9 cellular contexts compared by ENCODE assay signal in the genomic region with DNA sequence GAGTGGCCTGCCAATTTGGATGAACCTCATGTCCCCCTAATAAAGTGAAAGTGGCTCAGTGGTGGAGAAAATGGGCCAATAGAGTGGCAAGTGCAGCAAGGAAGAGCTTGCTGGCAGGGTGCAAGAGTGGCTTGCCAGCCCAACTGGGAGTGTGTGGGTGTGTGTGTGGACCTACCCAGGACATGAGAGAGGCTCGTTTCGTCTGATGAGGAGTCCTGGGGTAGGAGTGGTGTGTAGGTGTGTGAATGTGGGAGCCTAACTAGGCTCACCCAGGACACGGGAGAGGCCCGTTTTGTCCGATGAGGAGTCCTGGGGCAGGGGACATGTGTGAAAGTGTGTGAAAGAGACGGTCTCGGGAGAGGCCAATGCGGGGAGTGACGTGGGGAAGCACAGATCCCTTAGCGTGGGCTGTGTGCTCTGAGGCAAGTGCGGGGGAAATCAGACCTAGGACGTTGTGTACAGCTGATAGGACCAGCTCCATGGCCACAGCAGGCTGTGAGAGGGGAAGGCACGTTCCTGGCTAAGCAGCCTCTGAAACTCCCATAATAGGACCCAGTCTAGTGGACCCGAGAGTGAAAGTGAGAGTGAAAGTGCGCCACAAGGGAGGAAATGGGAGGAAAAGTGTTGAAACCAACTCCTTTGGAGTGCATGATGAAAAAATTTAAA. TPM values are rescaled to one million over a fixed set of nuclear protein-coding genes. Genes with fewer than 3 reads are reported as not detected.
DNase-seq lines count a peak whose midpoint lies in the region; ATAC-seq, FAIRE-seq and TF ChIP-seq lines count a peak whose summit lies in the region.
"Had no signal": no experiment of that assay in that cellular context is flagged by ENCODE, and none has a peak within 500 bp of the region (broad histone marks: within the 10 kb centered on the region; RNA-seq: fewer than 3 reads in every experiment).

No MANE protein-coding gene starts in this region.

- TF ChIP-seq RAD21 in HepG2 (CRISPR knock-in tag; IDR thresholded peaks at IDR 0.05) = no peak

- FAIRE-seq in HepG2 (lab: Jason Lieb, UNC) = peak; percentile 21
- FAIRE-seq: islet of Langerhans had no signal

- H4K20me1 ChIP-seq in HepG2 (ENCODE audit: insufficient read depth, low read length) = no peaks in the 10 kb centered on the region

- no peaks in the 10 kb centered on the region for H3K9me3 Mint-ChIP-seq in activated CD8-positive, alpha-beta memory T cell treated with anti-CD3 and anti-CD28 coated beads, Interleukin-2, amount 10 ng/mL, durations not matched to agents 7 days and 5 days (ENCODE audit: low read depth)

- H3K9me3 ChIP-seq in adipocyte (ENCODE audit: control insufficient read depth, low read length) (no peaks in the 10 kb centered on the region), HepG2 (ENCODE audit: low read length) (no peaks in the 10 kb centered on the region), tibial nerve (no peaks in the 10 kb centered on the region)

- POLR2A ChIA-PET in HepG2 (lab: Yijun Ruan, JAX) = no interaction called here

- peaks cover 35% of the 10 kb centered on the region for H3K27me3 Mint-ChIP-seq in activated CD8-positive, alpha-beta memory T cell treated with anti-CD3 and anti-CD28 coated beads, Interleukin-2, amount 10 ng/mL, durations not matched to agents 7 days and 5 days

- peaks cover 13% of the 10 kb centered on the region for H3K4me1 Mint-ChIP-seq in activated CD8-positive, alpha-beta memory T cell treated with anti-CD3 and anti-CD28 coated beads, Interleukin-2, amount 10 ng/mL, durations not matched to agents 7 days and 5 days

- TF ChIP-seq POLR2A in HepG2 (IDR thresholded peaks at IDR 0.05; ENCODE audit: insufficient read depth in 1 of 2, low read depth in 2 of 2, low read length in 2 of 2) = no peak
- no peak for TF ChIP-seq POLR2A in tibial nerve (IDR thresholded peaks at IDR 0.05)

- no peak overlapping the region for H2AFZ ChIP-seq in HepG2 (ENCODE audit: low read length)

- H3K27ac Mint-ChIP-seq in activated CD8-positive, alpha-beta memory T cell treated with anti-CD3 and anti-CD28 coated beads, Interleukin-2, amount 10 ng/mL, durations not matched to agents 7 days and 5 days = peak overlapping the region; percentile 56

- CTCF ChIA-PET in activated CD8-positive, alpha-beta memory T cell treated with anti-CD3 and anti-CD28 coated beads, Interleukin-2, amount 10 ng/mL, durations not matched to agents 7 days and 5 days (lab: Charles Lee) = no interaction called here
- CTCF ChIA-PET in HepG2 (lab: Yijun Ruan, JAX; ENCODE audit: low intra/inter-chr PET ratio, low total read pairs) = no interaction called here

- no peaks in the 10 kb centered on the region for H3K36me3 Mint-ChIP-seq in activated CD8-positive, alpha-beta memory T cell treated with anti-CD3 and anti-CD28 coated beads, Interleukin-2, amount 10 ng/mL, durations not matched to agents 7 days and 5 days

- 50% methylated on average over 15 of the region's 15 CpGs for WGBS in HepG2 (ENCODE audit: low lambda C conversion rate)
- WGBS in tibial nerve, 2 donors = 29 to 60% methylated on average over 14 to 15 of the region's 15 CpGs

- DNase-seq in activated CD8-positive, alpha-beta memory T cell treated with anti-CD3 and anti-CD28 coated beads, Interleukin-2, amount 10 ng/mL, durations not matched to agents 7 days and 5 days = no peak
- no peak for DNase-seq in activated CD8-positive, alpha-beta memory T cell treated with anti-CD3 and anti-CD28 coated beads for 24 hours
- peak; percentile 40 for DNase-seq in adipocyte (ENCODE audit: low read depth)
- no peak for DNase-seq in HepG2 (ENCODE audit: low spot score)
- peak in 1 of 2 donors; percentile 5 for DNase-seq in tibial nerve (ENCODE audit: low spot score in 2 of 2)
- no peak for DNase-seq in HUDEP-2 (lab: John Stamatoyannopoulos, UW; ENCODE audit: unreplicated experiment in 76 of 76)
- no peak for DNase-seq in NCI-H2107 (lab: John Stamatoyannopoulos, UW)

- H3K9ac ChIP-seq in adipocyte (ENCODE audit: low read length) = peak overlapping the region; percentile 77
- no peak overlapping the region for H3K9ac ChIP-seq in HepG2 (ENCODE audit: insufficient read depth, low read depth, low read length)

- H3K27ac ChIP-seq in HepG2 (ENCODE audit: extremely low read length, insufficient read depth, low read length) = no peak overlapping the region
- peak overlapping the region; percentile 54 to 78 (median 72) for H3K27ac ChIP-seq in tibial nerve

- H3K4me1 ChIP-seq in adipocyte (ENCODE audit: control insufficient read depth, insufficient read depth, low read length) (peaks cover 12% of the 10 kb centered on the region), HepG2 (ENCODE audit: insufficient read depth, low read length) (no peaks in the 10 kb centered on the region), tibial nerve (peaks cover 0 to 5% (median 0%) of the 10 kb centered on the region in 4 donors)

- H3K4me3 Mint-ChIP-seq in activated CD8-positive, alpha-beta memory T cell treated with anti-CD3 and anti-CD28 coated beads, Interleukin-2, amount 10 ng/mL, durations not matched to agents 7 days and 5 days = peak overlapping the region; percentile 60

- TF ChIP-seq CTCF in HepG2 (CRISPR knock-in tag; IDR thresholded peaks at IDR 0.05) = no peak
- TF ChIP-seq CTCF in tibial nerve (IDR thresholded peaks at IDR 0.05) = no peak

- intact Hi-C loops in HepG2 (cut with micrococcal nuclease; ENCODE audit: unreplicated experiment) = no loop called here

- in situ Hi-C loops in HepG2 (cut with HindIII; ENCODE audit: extremely low pct_ligation_motif_present, low pct_unique_long_range_greater_than_20kb) = no loop called here

- H3K4me2 ChIP-seq in HepG2 (ENCODE audit: low read depth, low read length) = peak overlapping the region; percentile 60

- no TSS peak for BruUV-seq in HepG2 (replicated peaks; lab: Mats Ljungman, UMichigan)

- ATAC-seq in activated CD8-positive, alpha-beta memory T cell treated with anti-CD3 and anti-CD28 coated beads, Interleukin-2, amount 10 ng/mL, durations not matched to agents 7 days and 5 days = peak; percentile 20
- peak; percentile 53 for ATAC-seq in HepG2
- no peak for ATAC-seq in GM19452 (IDR thresholded peaks at IDR 0.05; ENCODE audit: unreplicated experiment)

- peaks cover 24% of the 10 kb centered on the region for H3K27me3 ChIP-seq in adipocyte (replicated peaks; ENCODE audit: control insufficient read depth, insufficient read depth, low read length)
- H3K27me3 ChIP-seq in HepG2 (ENCODE audit: control insufficient read depth in 1 of 2, insufficient read depth in 2 of 2, low read length in 2 of 2) = no peaks in the 10 kb centered on the region; a peak in 1 of 5 replicates
- H3K27me3 ChIP-seq in tibial nerve = peaks cover 0 to 4% of the 10 kb centered on the region in 2 donors

- peak overlapping the region; percentile 75 for H3K4me3 ChIP-seq in adipocyte (ENCODE audit: low read length)
- H3K4me3 ChIP-seq in HepG2 (replicated peaks in 1 of 3; ENCODE audit: insufficient read depth in 1 of 3, low read depth in 2 of 3, low read length in 3 of 3) = peak overlapping the region; percentile 7 to 33 (median 28); a peak in 4 of 6 replicates
- H3K4me3 ChIP-seq in tibial nerve = peak overlapping the region; percentile 19 to 44 (median 37)

- no peaks in the 10 kb centered on the region for H3K36me3 ChIP-seq in adipocyte (ENCODE audit: control insufficient read depth, insufficient read depth, low read length, severe bottlenecking)
- H3K36me3 ChIP-seq in HepG2 (replicated peaks in 1 of 2; ENCODE audit: control insufficient read depth in 1 of 2, insufficient read depth in 2 of 2, low read length in 2 of 2) = no peaks in the 10 kb centered on the region
- no peaks in the 10 kb centered on the region for H3K36me3 ChIP-seq in tibial nerve

- no peaks in the 10 kb centered on the region for H3K79me2 ChIP-seq in HepG2 (ENCODE audit: insufficient read depth, low read length)

- TF ChIP-seq EP300 in HepG2 (IDR thresholded peaks at IDR 0.05; ENCODE audit: low read depth in 2 of 2, low read length in 2 of 2) (no peak), HepG2 (CRISPR knock-in tag; IDR thresholded peaks at IDR 0.05; ENCODE audit: borderline replicate concordance) (no peak), tibial nerve (IDR thresholded peaks at IDR 0.05) (no peak)

RNA-seq across cellular contexts. Expression of a gene that starts 5.3 kb away (rescaled TPM):
- not detected for total RNA-seq in activated CD8-positive, alpha-beta memory T cell treated with anti-CD3 and anti-CD28 coated beads, Interleukin-2, amount 10 ng/mL, durations not matched to agents 7 days and 5 days
- total RNA-seq in HepG2 (2016; rRNA removed; fragmentation: Illumina TruSeq; extraction: Trizol) = not detected in 2 replicates
- total RNA-seq in HepG2 (2016; cell fraction: cytosol; rRNA removed; fragmentation: Illumina TruSeq; extraction: Trizol; ENCODE audit: low read depth) = not detected in 2 replicates
- total RNA-seq in HepG2 (2016; cell fraction: insoluble cytoplasmic fraction; rRNA removed; fragmentation: Illumina TruSeq; extraction: Trizol) = not detected in 2 replicates
- total RNA-seq in HepG2 (2016; cell fraction: membrane; rRNA removed; fragmentation: Illumina TruSeq; extraction: Trizol) = not detected in 2 replicates
- total RNA-seq in HepG2 (2016; cell fraction: nucleus; rRNA removed; fragmentation: Illumina TruSeq; extraction: Trizol) = not detected in 2 replicates
- polyA plus RNA-seq in HepG2 (2011; rRNA removed) = not detected in 2 replicates
- not detected in 2 replicates for polyA plus RNA-seq in HepG2 (2011; cell fraction: cytosol; rRNA removed)
- polyA plus RNA-seq in HepG2 (2011; cell fraction: nucleus; rRNA removed) = not detected in 2 replicates
- not detected in 2 replicates for polyA plus RNA-seq in HepG2 (2012)
- polyA plus RNA-seq in HepG2 (2016; cell fraction: cytosol; fragmentation: Illumina TruSeq; extraction: Trizol; ENCODE audit: low read depth) = not detected in 2 replicates
- not detected in 2 replicates for polyA plus RNA-seq in HepG2 (2016; cell fraction: insoluble cytoplasmic fraction; fragmentation: Illumina TruSeq; extraction: Trizol; ENCODE audit: low read depth)
- not detected in 2 replicates for polyA plus RNA-seq in HepG2 (2016; cell fraction: membrane; fragmentation: Illumina TruSeq; extraction: Trizol; ENCODE audit: low read depth)
- polyA plus RNA-seq in HepG2 (2016; cell fraction: nucleus; fragmentation: Illumina TruSeq; extraction: Trizol; ENCODE audit: insufficient read depth, low read depth) = not detected in 2 replicates
- not detected in 2 replicates for polyA minus RNA-seq in HepG2 (2011; rRNA and poly(A)+ RNA removed; ENCODE audit: low replicate concordance)
- not detected in 2 replicates for polyA minus RNA-seq in HepG2 (2011; cell fraction: cytosol; rRNA and poly(A)+ RNA removed)
- polyA minus RNA-seq in HepG2 (2011; cell fraction: nucleus; rRNA and poly(A)+ RNA removed) = not detected in 2 replicates
- not detected for total RNA-seq in tibial nerve

RNA-seq across cellular contexts. Expression of a gene that starts 13.1 kb away (rescaled TPM):
- total RNA-seq in activated CD8-positive, alpha-beta memory T cell treated with anti-CD3 and anti-CD28 coated beads, Interleukin-2, amount 10 ng/mL, durations not matched to agents 7 days and 5 days = not detected
- total RNA-seq in HepG2 (2016; rRNA removed; fragmentation: Illumina TruSeq; extraction: Trizol) (not detected in 2 replicates), tibial nerve (not detected)
- not detected in 2 replicates for total RNA-seq in HepG2 (2016; cell fraction: cytosol; rRNA removed; fragmentation: Illumina TruSeq; extraction: Trizol; ENCODE audit: low read depth)
- not detected in 2 replicates for total RNA-seq in HepG2 (2016; cell fraction: insoluble cytoplasmic fraction; rRNA removed; fragmentation: Illumina TruSeq; extraction: Trizol)
- total RNA-seq in HepG2 (2016; cell fraction: membrane; rRNA removed; fragmentation: Illumina TruSeq; extraction: Trizol) = not detected in 2 replicates
- total RNA-seq in HepG2 (2016; cell fraction: nucleus; rRNA removed; fragmentation: Illumina TruSeq; extraction: Trizol) = not detected in 2 replicates
- polyA plus RNA-seq in HepG2 (2011; rRNA removed) = not detected in 2 replicates
- polyA plus RNA-seq in HepG2 (2011; cell fraction: cytosol; rRNA removed) = not detected in 2 replicates
- polyA plus RNA-seq in HepG2 (2011; cell fraction: nucleus; rRNA removed) = not detected in 2 replicates
- not detected in 2 replicates for polyA plus RNA-seq in HepG2 (2012)
- not detected in 2 replicates for polyA plus RNA-seq in HepG2 (2016; cell fraction: cytosol; fragmentation: Illumina TruSeq; extraction: Trizol; ENCODE audit: low read depth)
- not detected in 2 replicates for polyA plus RNA-seq in HepG2 (2016; cell fraction: insoluble cytoplasmic fraction; fragmentation: Illumina TruSeq; extraction: Trizol; ENCODE audit: low read depth)
- not detected in 2 replicates for polyA plus RNA-seq in HepG2 (2016; cell fraction: membrane; fragmentation: Illumina TruSeq; extraction: Trizol; ENCODE audit: low read depth)
- polyA plus RNA-seq in HepG2 (2016; cell fraction: nucleus; fragmentation: Illumina TruSeq; extraction: Trizol; ENCODE audit: insufficient read depth, low read depth) = not detected in 2 replicates
- not detected in 2 replicates for polyA minus RNA-seq in HepG2 (2011; rRNA and poly(A)+ RNA removed; ENCODE audit: low replicate concordance)
- polyA minus RNA-seq in HepG2 (2011; cell fraction: cytosol; rRNA and poly(A)+ RNA removed) = not detected in 2 replicates
- not detected in 2 replicates for polyA minus RNA-seq in HepG2 (2011; cell fraction: nucleus; rRNA and poly(A)+ RNA removed)

RNA-seq across cellular contexts. Expression of a gene that starts 22.6 kb away (rescaled TPM):
- total RNA-seq in activated CD8-positive, alpha-beta memory T cell treated with anti-CD3 and anti-CD28 coated beads, Interleukin-2, amount 10 ng/mL, durations not matched to agents 7 days and 5 days = not detected
- not detected in 2 replicates for total RNA-seq in HepG2 (2016; rRNA removed; fragmentation: Illumina TruSeq; extraction: Trizol)
- not detected in 2 replicates for total RNA-seq in HepG2 (2016; cell fraction: cytosol; rRNA removed; fragmentation: Illumina TruSeq; extraction: Trizol; ENCODE audit: low read depth)
- not detected in 2 replicates for total RNA-seq in HepG2 (2016; cell fraction: insoluble cytoplasmic fraction; rRNA removed; fragmentation: Illumina TruSeq; extraction: Trizol)
- total RNA-seq in HepG2 (2016; cell fraction: membrane; rRNA removed; fragmentation: Illumina TruSeq; extraction: Trizol) = not detected in 2 replicates
- not detected in 2 replicates for total RNA-seq in HepG2 (2016; cell fraction: nucleus; rRNA removed; fragmentation: Illumina TruSeq; extraction: Trizol)
- not detected in 2 replicates for polyA plus RNA-seq in HepG2 (2011; rRNA removed)
- not detected in 2 replicates for polyA plus RNA-seq in HepG2 (2011; cell fraction: cytosol; rRNA removed)
- not detected in 2 replicates for polyA plus RNA-seq in HepG2 (2011; cell fraction: nucleus; rRNA removed)
- polyA plus RNA-seq in HepG2 (2012) = not detected in 2 replicates
- not detected in 2 replicates for polyA plus RNA-seq in HepG2 (2016; cell fraction: cytosol; fragmentation: Illumina TruSeq; extraction: Trizol; ENCODE audit: low read depth)
- not detected in 2 replicates for polyA plus RNA-seq in HepG2 (2016; cell fraction: insoluble cytoplasmic fraction; fragmentation: Illumina TruSeq; extraction: Trizol; ENCODE audit: low read depth)
- not detected in 2 replicates for polyA plus RNA-seq in HepG2 (2016; cell fraction: membrane; fragmentation: Illumina TruSeq; extraction: Trizol; ENCODE audit: low read depth)
- polyA plus RNA-seq in HepG2 (2016; cell fraction: nucleus; fragmentation: Illumina TruSeq; extraction: Trizol; ENCODE audit: insufficient read depth, low read depth) = not detected in 2 replicates
- polyA minus RNA-seq in HepG2 (2011; rRNA and poly(A)+ RNA removed; ENCODE audit: low replicate concordance) = not detected in 2 replicates
- polyA minus RNA-seq in HepG2 (2011; cell fraction: cytosol; rRNA and poly(A)+ RNA removed) = not detected in 2 replicates
- polyA minus RNA-seq in HepG2 (2011; cell fraction: nucleus; rRNA and poly(A)+ RNA removed) = not detected in 2 replicates
- not detected for total RNA-seq in tibial nerve

RNA-seq across cellular contexts. Expression of a gene that starts 39.1 kb away (rescaled TPM):
- total RNA-seq in activated CD8-positive, alpha-beta memory T cell treated with anti-CD3 and anti-CD28 coated beads, Interleukin-2, amount 10 ng/mL, durations not matched to agents 7 days and 5 days = 10 to 100 TPM; 13.9 to 14.4 TPM
- 0.07 and 0.84 TPM in 2 replicates for total RNA-seq in HepG2 (2016; rRNA removed; fragmentation: Illumina TruSeq; extraction: Trizol)
- 0.44 and 0.71 TPM in 2 replicates for total RNA-seq in HepG2 (2016; cell fraction: cytosol; rRNA removed; fragmentation: Illumina TruSeq; extraction: Trizol; ENCODE audit: low read depth)
- total RNA-seq in HepG2 (2016; cell fraction: insoluble cytoplasmic fraction; rRNA removed; fragmentation: Illumina TruSeq; extraction: Trizol) = 0.33 and 0.63 TPM in 2 replicates
- 0.37 and 1.1 TPM in 2 replicates for total RNA-seq in HepG2 (2016; cell fraction: membrane; rRNA removed; fragmentation: Illumina TruSeq; extraction: Trizol)
- total RNA-seq in HepG2 (2016; cell fraction: nucleus; rRNA removed; fragmentation: Illumina TruSeq; extraction: Trizol) = 0.88 and 1.4 TPM in 2 replicates
- 0.46 and 0.82 TPM in 2 replicates for polyA plus RNA-seq in HepG2 (2011; rRNA removed)
- polyA plus RNA-seq in HepG2 (2011; cell fraction: cytosol; rRNA removed) = 0.34 and 0.35 TPM in 2 replicates
- polyA plus RNA-seq in HepG2 (2011; cell fraction: nucleus; rRNA removed) = 2.1 and 2.2 TPM in 2 replicates
- 0.32 and 0.55 TPM in 2 replicates for polyA plus RNA-seq in HepG2 (2012)
- polyA plus RNA-seq in HepG2 (2016; cell fraction: cytosol; fragmentation: Illumina TruSeq; extraction: Trizol; ENCODE audit: low read depth) = 0.16 and 0.43 TPM in 2 replicates
- polyA plus RNA-seq in HepG2 (2016; cell fraction: insoluble cytoplasmic fraction; fragmentation: Illumina TruSeq; extraction: Trizol; ENCODE audit: low read depth) = 0.26 and 0.32 TPM in 2 replicates
- polyA plus RNA-seq in HepG2 (2016; cell fraction: membrane; fragmentation: Illumina TruSeq; extraction: Trizol; ENCODE audit: low read depth) = 0.18 and 0.26 TPM in 2 replicates
- 0.87 and 0.98 TPM in 2 replicates for polyA plus RNA-seq in HepG2 (2016; cell fraction: nucleus; fragmentation: Illumina TruSeq; extraction: Trizol; ENCODE audit: insufficient read depth, low read depth)
- polyA minus RNA-seq in HepG2 (2011; rRNA and poly(A)+ RNA removed; ENCODE audit: low replicate concordance) = 0.70 and 0.75 TPM in 2 replicates
- 0.18 and 0.99 TPM in 2 replicates for polyA minus RNA-seq in HepG2 (2011; cell fraction: cytosol; rRNA and poly(A)+ RNA removed)
- polyA minus RNA-seq in HepG2 (2011; cell fraction: nucleus; rRNA and poly(A)+ RNA removed) = 2.5 and 3.3 TPM in 2 replicates
- total RNA-seq in tibial nerve = 10 to 100 TPM; 20.9 to 36.9 (median 27.1) TPM

RNA-seq across cellular contexts. Expression of a gene that starts 44.2 kb away (rescaled TPM):
- 10 to 100 TPM; 26.8 to 82.1 TPM for total RNA-seq in activated CD8-positive, alpha-beta memory T cell treated with anti-CD3 and anti-CD28 coated beads, Interleukin-2, amount 10 ng/mL, durations not matched to agents 7 days and 5 days
- total RNA-seq in HepG2 (2016; rRNA removed; fragmentation: Illumina TruSeq; extraction: Trizol) (not detected in 2 replicates), tibial nerve (under 1 TPM in 2 of 4 donors, not detected in 2; 0.20 to 0.42 TPM)
- not detected in 2 replicates for total RNA-seq in HepG2 (2016; cell fraction: cytosol; rRNA removed; fragmentation: Illumina TruSeq; extraction: Trizol; ENCODE audit: low read depth)
- total RNA-seq in HepG2 (2016; cell fraction: insoluble cytoplasmic fraction; rRNA removed; fragmentation: Illumina TruSeq; extraction: Trizol) = not detected in 2 replicates
- not detected in 2 replicates for total RNA-seq in HepG2 (2016; cell fraction: membrane; rRNA removed; fragmentation: Illumina TruSeq; extraction: Trizol)
- total RNA-seq in HepG2 (2016; cell fraction: nucleus; rRNA removed; fragmentation: Illumina TruSeq; extraction: Trizol) = not detected in 2 replicates
- 0.04 and 0.07 TPM in 2 replicates for polyA plus RNA-seq in HepG2 (2011; rRNA removed)
- polyA plus RNA-seq in HepG2 (2011; cell fraction: cytosol; rRNA removed) = 0.04 and 0.05 TPM in 2 replicates
- polyA plus RNA-seq in HepG2 (2011; cell fraction: nucleus; rRNA removed) = 0.07 and 0.13 TPM in 2 replicates
- polyA plus RNA-seq in HepG2 (2012) = 0.17 TPM in 2 replicates
- polyA plus RNA-seq in HepG2 (2016; cell fraction: cytosol; fragmentation: Illumina TruSeq; extraction: Trizol; ENCODE audit: low read depth) = 0.08 TPM in 1 of 2 replicates, not detected in the other
- 0.24 TPM in 1 of 2 replicates, not detected in the other for polyA plus RNA-seq in HepG2 (2016; cell fraction: insoluble cytoplasmic fraction; fragmentation: Illumina TruSeq; extraction: Trizol; ENCODE audit: low read depth)
- 0.08 TPM in 1 of 2 replicates, not detected in the other for polyA plus RNA-seq in HepG2 (2016; cell fraction: membrane; fragmentation: Illumina TruSeq; extraction: Trizol; ENCODE audit: low read depth)
- polyA plus RNA-seq in HepG2 (2016; cell fraction: nucleus; fragmentation: Illumina TruSeq; extraction: Trizol; ENCODE audit: insufficient read depth, low read depth) = not detected in 2 replicates
- polyA minus RNA-seq in HepG2 (2011; rRNA and poly(A)+ RNA removed; ENCODE audit: low replicate concordance) = 0.06 and 0.44 TPM in 2 replicates
- not detected in 2 replicates for polyA minus RNA-seq in HepG2 (2011; cell fraction: cytosol; rRNA and poly(A)+ RNA removed)
- not detected in 2 replicates for polyA minus RNA-seq in HepG2 (2011; cell fraction: nucleus; rRNA and poly(A)+ RNA removed)
